In genomic region chr5:80668016-80668969, GRCh38 we compare ENCODE assay signal across 8 cellular contexts. TPM values are rescaled to one million over a fixed set of nuclear protein-coding genes. Genes with fewer than 3 reads are reported as not detected.
A peak's percentile ranks its signal among the peaks of the same experiment; 100 is the strongest.
DNase-seq lines count a peak whose midpoint lies in the region; ATAC-seq and TF ChIP-seq lines count a peak whose summit lies in the region.

No MANE protein-coding gene starts in this region.

- H3K27me3 ChIP-seq in neuronal stem cell (ENCODE audit: control insufficient read depth in 3 of 3, insufficient read depth in 3 of 3, low read depth in 1 of 3, low read length in 3 of 3) (no peaks in the 10 kb centered on the region), PC-9 (ENCODE audit: insufficient read depth, low read depth) (no peaks in the 10 kb centered on the region)

- no peak overlapping the region for H2BK5ac ChIP-seq in neuronal stem cell (ENCODE audit: low read length)

- DNase-seq in RWPE1 (ENCODE audit: low spot score) = no peak
- DNase-seq in neuronal stem cell (ENCODE audit: low spot score) = no peak
- no peak for DNase-seq in NCI-H2196 (lab: John Stamatoyannopoulos, UW; ENCODE audit: unreplicated experiment)
- DNase-seq in PC-9 = no peak

- CTCF ChIA-PET in RWPE1 (lab: Yijun Ruan, JAX) (interaction anchor here (0.6 kb wide), 1 partner anchor 128 kb away, joined by 3 read pairs; no protein-coding TSS in a partner anchor), PC-9 (lab: Charles Lee) (no interaction called here)

- BruUV-seq in PC-9 (replicated peaks; lab: Mats Ljungman, UMichigan) = no TSS peak

- no peak overlapping the region for H2BK120ac ChIP-seq in neuronal stem cell (ENCODE audit: low read depth, low read length)

- peak overlapping the region; percentile 19 for H3K27ac ChIP-seq in RWPE1
- H3K27ac ChIP-seq in neuronal stem cell (replicated peaks; ENCODE audit: low read length) = no peak overlapping the region
- H3K27ac ChIP-seq in PC-9 = no peak overlapping the region

- no peak overlapping the region for H3K9ac ChIP-seq in neuronal stem cell (ENCODE audit: low read depth, low read length, poor library complexity)

- H3K79me1 ChIP-seq in neuronal stem cell (ENCODE audit: low read depth, low read length) = no peaks in the 10 kb centered on the region

- H3K4me1 ChIP-seq in neuronal stem cell (ENCODE audit: control insufficient read depth in 2 of 2, insufficient read depth in 1 of 2, low read depth in 1 of 2, low read length in 2 of 2) (no peaks in the 10 kb centered on the region), PC-9 (replicated peaks; ENCODE audit: insufficient read depth) (no peaks in the 10 kb centered on the region)

- no peak overlapping the region for H3K4me2 ChIP-seq in neuronal stem cell (ENCODE audit: insufficient read depth, low read length, poor library complexity, severe bottlenecking)
- no peak overlapping the region for H3K4me2 ChIP-seq in PC-9

- no peaks in the 10 kb centered on the region for H3F3A ChIP-seq in PC-9 (ENCODE audit: insufficient read depth, low read depth)

- H3K79me2 ChIP-seq in PC-9 (ENCODE audit: low read depth) = no peaks in the 10 kb centered on the region

- POLR2A ChIA-PET in RWPE1 (lab: Yijun Ruan, JAX; ENCODE audit: low non-redundant PET) = no interaction called here
- POLR2A ChIA-PET in PC-9 (lab: Charles Lee; ENCODE audit: unreplicated experiment) = interaction anchor here (0.5 kb wide), 1 partner anchor 34 kb away, joined by 12 read pairs; no protein-coding TSS in a partner anchor

- H2BK15ac ChIP-seq in neuronal stem cell (ENCODE audit: low read length) = no peak overlapping the region

- WGBS in neuronal stem cell (ENCODE audit: extremely low coverage in 2 of 2, insufficient read length in 2 of 2, insufficient replicate concordance in 1 of 2), 2 donors = no CpG with 5 or more reads among the region's 16 CpGs

- H2BK12ac ChIP-seq in neuronal stem cell (ENCODE audit: low read length) = no peak overlapping the region

- peak overlapping the region; percentile 65 for H3K18ac ChIP-seq in neuronal stem cell (ENCODE audit: low read length)

- H4K8ac ChIP-seq in neuronal stem cell (ENCODE audit: low read depth, low read length) = no peak overlapping the region

- no peak overlapping the region for H3K14ac ChIP-seq in neuronal stem cell (ENCODE audit: low read length)

- H3K36me3 ChIP-seq in neuronal stem cell (replicated peaks in 1 of 2; ENCODE audit: control insufficient read depth in 2 of 2, insufficient read depth in 2 of 2, low read length in 2 of 2) (peaks cover 16 to 93% of the 10 kb centered on the region in 2 donors), PC-9 (ENCODE audit: low read depth) (peaks cover 11% of the 10 kb centered on the region)

- intact Hi-C loops in PC-9 (cut with micrococcal nuclease; ENCODE audit: unreplicated experiment) = no loop called here

- H2AK5ac ChIP-seq in neuronal stem cell (ENCODE audit: low read depth, low read length) = no peak overlapping the region

- H3K4me3 ChIP-seq in neuronal stem cell (ENCODE audit: low read length in 2 of 2) = peak overlapping the region in 1 of 2 donors; percentile 66
- H3K4me3 ChIP-seq in PC-9 = no peak overlapping the region

- no peaks in the 10 kb centered on the region for H4K20me1 ChIP-seq in PC-9 (ENCODE audit: insufficient read depth)

- no peak for TF ChIP-seq CTCF in RWPE1 (conservative IDR thresholded peaks at IDR 0.05; ENCODE audit: low read depth)
- no peak for TF ChIP-seq CTCF in PC-9 (conservative IDR thresholded peaks at IDR 0.05)

- H2AFZ ChIP-seq in neuronal stem cell (ENCODE audit: low read length) (no peak overlapping the region), PC-9 (no peak overlapping the region)

- no peaks in the 10 kb centered on the region for H3K9me2 ChIP-seq in PC-9 (ENCODE audit: insufficient read depth)

- H4K91ac ChIP-seq in neuronal stem cell (ENCODE audit: low read depth, low read length, poor library complexity) = no peak overlapping the region

- H3K4ac ChIP-seq in neuronal stem cell (ENCODE audit: low read length) = no peak overlapping the region

- peak overlapping the region; percentile 59 for H3K23ac ChIP-seq in neuronal stem cell (ENCODE audit: low read depth, low read length, poor library complexity)

- ATAC-seq in GM18873 (IDR thresholded peaks at IDR 0.05; ENCODE audit: low FRiP score, unreplicated experiment) = peak; percentile 64
- ATAC-seq in HG02610 (IDR thresholded peaks at IDR 0.05; ENCODE audit: unreplicated experiment) = peak; percentile 51
- no peak for ATAC-seq in GM21737 (IDR thresholded peaks at IDR 0.05; ENCODE audit: unreplicated experiment)
- no peak for ATAC-seq in HG02973 (IDR thresholded peaks at IDR 0.05; ENCODE audit: unreplicated experiment)

- H3K9me3 ChIP-seq in neuronal stem cell (replicated peaks in 1 of 2; ENCODE audit: control insufficient read depth in 2 of 2, insufficient read depth in 1 of 2, low read depth in 1 of 2, low read length in 2 of 2) = no peaks in the 10 kb centered on the region
- no peaks in the 10 kb centered on the region for H3K9me3 ChIP-seq in PC-9 (ENCODE audit: insufficient read depth, low read depth)

RNA-seq across cellular contexts. Expression of gene DHFR, which starts 13.5 kb away (rescaled TPM):
- polyA plus RNA-seq in neuronal stem cell (2013, experiment 1 of 2) = 139 TPM
- polyA plus RNA-seq in neuronal stem cell (2013, experiment 2 of 2) = 143 TPM
- 28.7 and 45.3 TPM in 2 replicates for total RNA-seq in PC-9 (2021)

RNA-seq across cellular contexts. Expression of gene MSH3, which starts 13.8 kb away (rescaled TPM):
- polyA plus RNA-seq in neuronal stem cell (2013, experiment 1 of 2) = 11.4 TPM
- polyA plus RNA-seq in neuronal stem cell (2013, experiment 2 of 2) = 11.8 TPM
- total RNA-seq in PC-9 (2021) = 14.4 and 16.9 TPM in 2 replicates

Comparison
In these comparisons a context has a peak if more than half of its experiments do, and no peak if none do; other contexts are left out.
1. ATAC-seq: peak in GM18873 (single experiment) and HG02610 (single experiment); none in GM21737 (single experiment) and HG02973 (single experiment).